In the genomic region with DNA sequence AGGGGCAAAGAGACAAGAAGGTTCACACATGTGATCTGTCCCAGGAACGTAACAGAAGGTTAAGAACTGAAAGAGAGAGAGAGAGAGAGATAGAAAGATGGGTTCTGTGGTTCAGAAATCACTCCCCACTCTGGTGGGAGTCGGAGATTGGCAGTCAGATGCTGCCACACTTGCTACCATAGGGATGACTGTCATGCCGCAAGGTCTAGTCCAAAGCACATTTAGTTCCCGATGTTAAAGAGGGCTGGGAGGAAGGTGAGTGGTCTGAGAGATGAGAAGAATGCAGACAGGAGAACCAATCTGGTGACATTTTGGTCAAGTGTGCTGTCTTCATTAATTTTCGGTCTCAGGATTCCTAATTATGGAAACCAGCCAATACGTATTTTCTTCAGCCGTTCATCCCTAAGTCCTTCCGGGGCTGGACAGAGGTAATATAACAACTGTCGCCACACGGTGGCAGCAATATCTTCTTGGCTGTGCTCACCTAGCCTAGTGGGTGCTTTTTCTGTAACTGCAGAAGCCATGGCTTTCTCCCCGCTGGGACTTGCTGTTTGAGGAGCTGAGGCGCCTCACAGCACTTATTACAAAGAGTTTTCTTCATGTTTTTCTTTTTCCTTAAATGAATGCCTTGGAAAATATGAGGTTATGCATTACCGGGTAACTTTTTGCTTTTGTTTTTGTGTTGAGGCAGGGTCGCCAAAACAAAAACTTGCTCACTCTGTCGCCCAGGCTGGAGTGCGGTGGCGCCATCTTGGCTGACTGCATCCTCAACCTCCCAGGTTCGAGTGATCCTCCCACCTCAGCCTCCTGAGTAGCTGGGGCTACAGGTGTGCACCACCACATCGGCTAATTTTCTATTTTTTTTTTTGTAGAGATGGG, we compare ENCODE assay signal across 8 cellular contexts. TPM values are rescaled to one million over a fixed set of nuclear protein-coding genes. Genes with fewer than 3 reads are reported as not detected.
DNase-seq lines count a peak whose midpoint lies in the region; ATAC-seq, FAIRE-seq and TF ChIP-seq lines count a peak whose summit lies in the region.

No MANE protein-coding gene starts in this region.

- TF ChIP-seq CTCF in D721Med (IDR thresholded peaks at IDR 0.05; ENCODE audit: insufficient read depth, missing control alignments) (peak; percentile 80), OCI-LY3 (IDR thresholded peaks at IDR 0.05; ENCODE audit: low read depth, low read length) (peak; percentile 68), nephron progenitor cell (IDR thresholded peaks at IDR 0.05) (peak; percentile 67)

- H3K27me3 Mint-ChIP-seq in nephron progenitor cell (ENCODE audit: low read depth, poor library complexity): peaks cover 14% of the 10 kb centered on the region
- H3K27me3 Mint-ChIP-seq in stimulated activated naive CD8-positive, alpha-beta T cell treated with anti-CD3 and anti-CD28 coated beads, Interleukin-15, amount 100 ng/mL, for 72 hours: peaks cover 54% of the 10 kb centered on the region

- no peak overlapping the region for H3K27ac ChIP-seq in OCI-LY3 (ENCODE audit: low read length)

- no peaks in the 10 kb centered on the region for H3K36me3 ChIP-seq in OCI-LY3 (replicated peaks; ENCODE audit: low read depth, low read length)

- DNase-seq in D721Med (ENCODE audit: insufficient read length, low spot score): peak; percentile 48
- peak; percentile 92 for DNase-seq in HT-29 (ENCODE audit: low spot score)
- peak; percentile 24 for DNase-seq in activated CD8-positive, alpha-beta memory T cell treated with anti-CD3 and anti-CD28 coated beads, Interleukin-2, amount 50 U/mL, for 24 hours (ENCODE audit: extremely low read depth)
- peak; percentile 70 for DNase-seq in nephron progenitor cell
- peak; percentile 44 to 61 for DNase-seq in stimulated activated naive CD8-positive, alpha-beta T cell treated with anti-CD3 and anti-CD28 coated beads, Interleukin-15, amount 100 ng/mL, for 72 hours

- peaks cover 7% of the 10 kb centered on the region for H3K4me1 Mint-ChIP-seq in nephron progenitor cell
- no peaks in the 10 kb centered on the region for H3K4me1 Mint-ChIP-seq in stimulated activated naive CD8-positive, alpha-beta T cell treated with anti-CD3 and anti-CD28 coated beads, Interleukin-15, amount 100 ng/mL, for 72 hours

- H3K4me3 ChIP-seq in OCI-LY3 (ENCODE audit: low read length): peak overlapping the region; percentile 81

- H3K27me3 ChIP-seq in OCI-LY3 (ENCODE audit: low read depth, low read length): no peaks in the 10 kb centered on the region

- no peaks in the 10 kb centered on the region for H4K20me1 ChIP-seq in OCI-LY3 (ENCODE audit: insufficient read depth, low read length)

- no peak overlapping the region for H3K4me3 Mint-ChIP-seq in nephron progenitor cell
- H3K4me3 Mint-ChIP-seq in stimulated activated naive CD8-positive, alpha-beta T cell treated with anti-CD3 and anti-CD28 coated beads, Interleukin-15, amount 100 ng/mL, for 72 hours: no peak overlapping the region

- peak overlapping the region; percentile 98 for H2AFZ ChIP-seq in OCI-LY3 (ENCODE audit: low read depth, low read length)

- no peaks in the 10 kb centered on the region for H3K9me3 Mint-ChIP-seq in nephron progenitor cell
- no peaks in the 10 kb centered on the region for H3K9me3 Mint-ChIP-seq in stimulated activated naive CD8-positive, alpha-beta T cell treated with anti-CD3 and anti-CD28 coated beads, Interleukin-15, amount 100 ng/mL, for 72 hours

- no peaks in the 10 kb centered on the region for H3K79me2 ChIP-seq in OCI-LY3 (ENCODE audit: low read length)

- H3K9me3 ChIP-seq in OCI-LY3 (ENCODE audit: insufficient read depth, low read length): no peaks in the 10 kb centered on the region

- peak overlapping the region; percentile 42; the same call in 1 of the 2 replicates for H3K9ac ChIP-seq in OCI-LY3 (ENCODE audit: low read length)

- no peaks in the 10 kb centered on the region for H3K36me3 Mint-ChIP-seq in nephron progenitor cell (ENCODE audit: low read depth)

- H3K4me1 ChIP-seq in OCI-LY3 (ENCODE audit: low read length): no peaks in the 10 kb centered on the region; the same call in 1 of the 2 replicates

- FAIRE-seq in D721Med (lab: Jason Lieb, UNC): no peak

- peak overlapping the region; percentile 78 for H3K4me2 ChIP-seq in OCI-LY3 (ENCODE audit: low read length)

- ATAC-seq in GM21447 (IDR thresholded peaks at IDR 0.05; ENCODE audit: unreplicated experiment): peak; percentile 81
- peak; percentile 82 for ATAC-seq in esophagus mucosa
- peak; percentile 89 for ATAC-seq in stimulated activated naive CD8-positive, alpha-beta T cell treated with anti-CD3 and anti-CD28 coated beads, Interleukin-15, amount 100 ng/mL, for 72 hours

- no peak overlapping the region for H3K27ac Mint-ChIP-seq in nephron progenitor cell
- no peak overlapping the region for H3K27ac Mint-ChIP-seq in stimulated activated naive CD8-positive, alpha-beta T cell treated with anti-CD3 and anti-CD28 coated beads, Interleukin-15, amount 100 ng/mL, for 72 hours

RNA-seq across cellular contexts. Expression of a gene that starts 46.0 kb away (rescaled TPM):
- total RNA-seq in HT-29 (2014; rRNA removed; shearing (Covaris generic)): 0.05 and 0.66 TPM in 2 replicates
- total RNA-seq in esophagus mucosa: not detected

Comparison
In these comparisons a context has a peak if more than half of its experiments do, and no peak if none do; other contexts are left out.
1. DNase-seq: peak in every context shown above with its lines; median percentile 92 in HT-29; 70 in nephron progenitor cell; 52 in stimulated activated naive CD8-positive, alpha-beta T cell treated with anti-CD3 and anti-CD28 coated beads, Interleukin-15, amount 100 ng/mL, for 72 hours; 48 in D721Med; 24 in activated CD8-positive, alpha-beta memory T cell treated with anti-CD3 and anti-CD28 coated beads, Interleukin-2, amount 50 U/mL, for 24 hours.